Comparison of ENCODE assay signal across 8 cellular contexts in the genomic region with DNA sequence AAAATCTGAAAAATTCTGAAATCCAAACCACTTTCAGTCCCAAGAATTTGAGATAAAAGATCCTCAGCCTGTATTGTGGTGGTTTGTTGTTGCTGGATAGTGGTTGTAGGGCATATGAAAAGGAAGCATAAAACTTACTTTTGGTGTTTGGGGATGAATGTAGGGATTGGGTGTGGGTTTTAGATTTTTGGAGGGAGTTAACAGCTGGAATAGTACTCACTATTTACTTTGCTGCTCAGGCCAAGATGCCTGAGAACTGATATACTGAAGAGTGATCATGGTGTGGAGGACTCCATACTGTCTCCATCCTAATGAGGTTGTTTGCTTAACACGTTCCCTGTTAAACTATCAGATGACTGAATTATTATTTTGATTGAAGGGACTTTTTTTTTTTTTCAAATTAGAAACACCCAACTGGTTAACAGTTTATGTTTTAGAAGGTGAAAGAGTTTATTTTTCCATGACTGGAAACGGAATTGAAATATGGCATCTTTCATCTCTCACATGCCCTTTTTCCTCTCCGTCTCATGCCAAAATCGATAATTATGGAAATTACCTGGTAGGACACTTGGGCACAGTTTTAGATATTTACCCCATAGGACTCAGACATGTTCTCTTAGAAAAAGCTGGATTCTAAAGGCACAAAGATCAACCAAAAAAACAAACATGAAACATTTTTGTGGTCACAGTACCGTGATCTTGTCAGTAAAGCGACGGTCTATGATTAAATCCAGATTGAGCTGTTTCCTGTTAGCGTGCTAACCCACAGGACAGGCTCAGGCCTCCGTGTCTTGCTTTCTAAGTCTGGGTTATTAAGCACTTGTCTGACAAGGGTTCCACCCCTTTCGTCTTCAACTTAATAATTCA.
DNase-seq lines count a peak whose midpoint lies in the region; ATAC-seq and TF ChIP-seq lines count a peak whose summit lies in the region.

No MANE protein-coding gene starts in this region.

- no peaks in the 10 kb centered on the region for H3K36me3 ChIP-seq in rectal smooth muscle tissue (ENCODE audit: control insufficient read depth, insufficient read depth, low read length)

- no peak for TF ChIP-seq CTCF in WI38 (IDR thresholded peaks at IDR 0.05; ENCODE audit: low read depth, low read length)
- TF ChIP-seq CTCF in fibroblast of mammary gland (conservative IDR thresholded peaks at IDR 0.05; ENCODE audit: control insufficient read depth, insufficient read depth, low read depth, low read length), result no peak

- H3K4me3 ChIP-seq in WI38 (ENCODE audit: low read depth, low read length) (peak overlapping the region; percentile 1; the same call in 1 of the 2 replicates), fibroblast of mammary gland (ENCODE audit: control insufficient read depth, low read depth, low read length) (no peak overlapping the region), rectal smooth muscle tissue (ENCODE audit: low read length) (no peak overlapping the region)

- H3K9ac ChIP-seq in rectal smooth muscle tissue (ENCODE audit: low read length), result no peak overlapping the region

- peak overlapping the region; percentile 32 for H3K27ac ChIP-seq in rectal smooth muscle tissue (ENCODE audit: low read depth, low read length)

- H3K4me1 ChIP-seq in rectal smooth muscle tissue (ENCODE audit: control insufficient read depth, insufficient read depth, low read length), result peaks cover 12% of the 10 kb centered on the region

- peak; percentile 59 for DNase-seq in DMS153 (lab: John Stamatoyannopoulos, UW)
- DNase-seq in fibroblast of mammary gland (ENCODE audit: low read depth), result peak; percentile 98
- DNase-seq in GF-D8 (lab: John Stamatoyannopoulos, UW), result no peak
- DNase-seq in LoVo (ENCODE audit: low spot score), result no peak

- no peaks in the 10 kb centered on the region for H3K27me3 ChIP-seq in rectal smooth muscle tissue (ENCODE audit: control insufficient read depth, insufficient read depth, low read length)

- ATAC-seq in GM19395 (IDR thresholded peaks at IDR 0.05; ENCODE audit: unreplicated experiment), result peak; percentile 90
- peak; percentile 79 for ATAC-seq in HG03442 (IDR thresholded peaks at IDR 0.05; ENCODE audit: unreplicated experiment)

Comparison
In these comparisons a context has a peak if more than half of its experiments do, and no peak if none do; other contexts are left out.
1. DNase-seq: peak in DMS153 (single experiment) and fibroblast of mammary gland (single experiment); none in GF-D8 (single experiment) and LoVo (single experiment).